20 cellular contexts compared by ENCODE assay signal in genomic region chr17:27512511-27513346, GRCh38.
"Had no signal": no experiment of that assay in that cellular context is flagged by ENCODE, and none has a peak within 500 bp of the region (broad histone marks: within the 10 kb centered on the region; RNA-seq: fewer than 3 reads in every experiment).

No MANE protein-coding gene starts in this region.

- H3K4me3 ChIP-seq: adrenal gland, cardiac muscle cell, heart right ventricle had no signal

- H3K9me3 Mint-ChIP-seq: activated CD4-positive, alpha-beta T cell treated with anti-CD3 and anti-CD28 coated beads, Interleukin-2, amount 10 ng/mL, durations not matched to agents 7 days and 5 days; activated naive CD4-positive, alpha-beta T cell treated with anti-CD3 and anti-CD28 coated beads, Interleukin-2, amount 50 U/mL, for 72 hours; immature natural killer cell; nephron progenitor cell; type B pancreatic cell had no signal

- H3K36me3 ChIP-seq: adrenal gland, cardiac muscle cell, heart right ventricle had no signal

- H3K36me3 Mint-ChIP-seq: immature natural killer cell had no signal

- DNase-seq: activated CD4-positive, alpha-beta T cell treated with anti-CD3 and anti-CD28 coated beads, Interleukin-2, amount 10 ng/mL, durations not matched to agents 7 days and 5 days; activated CD8-positive, alpha-beta memory T cell treated with anti-CD3 and anti-CD28 coated beads, Interleukin-2, amount 50 U/mL, for 4 hours; activated CD8-positive, alpha-beta T cell treated with anti-CD3 and anti-CD28 coated beads, Interleukin-2, amount 10 ng/mL, durations not matched to agents 7 days and 5 days; activated gamma-delta T cell treated with Interleukin-2 at 50 U/mL for 16 hours; activated T-cell treated with anti-CD3 and anti-CD28 coated beads, Interleukin-2, amount 50 U/mL, for 48 hours; adrenal gland; cortex of kidney; effector CD8-positive, alpha-beta T cell; heart right ventricle; immature natural killer cell; mesendoderm; nephron progenitor cell; stimulated activated CD4-positive, alpha-beta T cell treated with anti-CD3 and anti-CD28 coated beads, Interleukin-12 subunit alpha, Interleukin-12 subunit beta, amount 100 ng/mL, for 4 hours; stimulated activated CD4-positive, alpha-beta T cell treated with anti-CD3 and anti-CD28 coated beads, Interleukin-1b, Interleukin-23, amount 100 ng/mL, for 48 hours; stimulated activated CD8-positive, alpha-beta memory T cell treated with anti-CD3 and anti-CD28 coated beads, Interleukin-4, amount 100 ng/mL, for 48 hours; stimulated activated naive CD4-positive, alpha-beta T cell; T1000 had no signal

- H3K4me3 Mint-ChIP-seq: activated CD4-positive, alpha-beta T cell treated with anti-CD3 and anti-CD28 coated beads, Interleukin-2, amount 10 ng/mL, durations not matched to agents 7 days and 5 days; activated CD8-positive, alpha-beta T cell treated with anti-CD3 and anti-CD28 coated beads, Interleukin-2, amount 10 ng/mL, durations not matched to agents 7 days and 5 days; immature natural killer cell; nephron progenitor cell; type B pancreatic cell had no signal

- H3K27me3 Mint-ChIP-seq: activated CD4-positive, alpha-beta T cell treated with anti-CD3 and anti-CD28 coated beads, Interleukin-2, amount 10 ng/mL, durations not matched to agents 7 days and 5 days; type B pancreatic cell had no signal

- H3K9me3 ChIP-seq: adrenal gland, heart right ventricle had no signal

- H3K27me3 ChIP-seq: adrenal gland, cardiac muscle cell, heart right ventricle had no signal

- H3K27ac Mint-ChIP-seq: activated CD4-positive, alpha-beta T cell treated with anti-CD3 and anti-CD28 coated beads, Interleukin-2, amount 10 ng/mL, durations not matched to agents 7 days and 5 days; activated CD8-positive, alpha-beta T cell treated with anti-CD3 and anti-CD28 coated beads, Interleukin-2, amount 10 ng/mL, durations not matched to agents 7 days and 5 days; activated naive CD4-positive, alpha-beta T cell treated with anti-CD3 and anti-CD28 coated beads, Interleukin-2, amount 50 U/mL, for 72 hours; nephron progenitor cell had no signal

- H3K4me1 ChIP-seq: adrenal gland had no signal

- H3K27ac ChIP-seq: adrenal gland, cardiac muscle cell, heart right ventricle had no signal
